ENCODE assay signal across 28 cellular contexts in genomic region chr11:37748641-37749040, GRCh38.
"Had no signal": no experiment of that assay in that cellular context is flagged by ENCODE, and none has a peak within 500 bp of the region (broad histone marks: within the 10 kb centered on the region; RNA-seq: fewer than 3 reads in every experiment).

No MANE protein-coding gene starts in this region.

- H3K27me3 Mint-ChIP-seq: activated CD4-positive, alpha-beta memory T cell treated with anti-CD3 and anti-CD28 coated beads, Interleukin-2, amount 10 ng/mL, durations not matched to agents 7 days and 5 days; activated CD4-positive, alpha-beta T cell treated with anti-CD3 and anti-CD28 coated beads for 36 hours; activated CD4-positive, alpha-beta T cell treated with anti-CD3 and anti-CD28 coated beads, Interleukin-2, amount 10 ng/mL, durations not matched to agents 24 days and 14 days; activated naive CD4-positive, alpha-beta T cell treated with anti-CD3 and anti-CD28 coated beads, Interleukin-2, amount 10 ng/mL, durations not matched to agents 7 days and 5 days; activated naive CD8-positive, alpha-beta T cell treated with anti-CD3 and anti-CD28 coated beads, Interleukin-2, amount 10 ng/mL, durations not matched to agents 7 days and 5 days; activated T-cell treated with anti-CD3 and anti-CD28 coated beads, Interleukin-2, amount 50 U/mL, for 24 hours; brain had no signal

- DNase-seq: activated CD4-positive, alpha-beta memory T cell treated with anti-CD3 and anti-CD28 coated beads, Interleukin-2, amount 10 ng/mL, durations not matched to agents 7 days and 5 days; activated CD4-positive, alpha-beta T cell treated with anti-CD3 and anti-CD28 coated beads for 36 hours; activated CD4-positive, alpha-beta T cell treated with anti-CD3 and anti-CD28 coated beads, Interleukin-2, amount 10 ng/mL, durations not matched to agents 24 days and 14 days; activated CD4-positive, CD25-positive, alpha-beta regulatory T cell; activated CD4-positive, CD25-positive, alpha-beta regulatory T cell treated with anti-CD3 and anti-CD28 coated beads, Interleukin-2, amount 50 U/mL, for 72 hours; activated CD8-positive, alpha-beta memory T cell treated with anti-CD3 and anti-CD28 coated beads, Interleukin-2, amount 50 U/mL, for 48 hours; activated gamma-delta T cell; activated naive CD4-positive, alpha-beta T cell; activated naive CD4-positive, alpha-beta T cell treated with anti-CD3 and anti-CD28 coated beads, Interleukin-2, amount 10 ng/mL, durations not matched to agents 7 days and 5 days; activated naive CD8-positive, alpha-beta T cell treated with anti-CD3 and anti-CD28 coated beads, Interleukin-2, amount 10 ng/mL, durations not matched to agents 7 days and 5 days; activated T-cell treated with anti-CD3 and anti-CD28 coated beads for 4 hours; activated T-cell treated with anti-CD3 and anti-CD28 coated beads, Interleukin-2, amount 50 U/mL, for 24 hours; activated T-cell treated with anti-CD3 and anti-CD28 coated beads, Interleukin-2, amount 50 U/mL, for 72 hours; central memory CD4-positive, alpha-beta T cell; cerebellar nuclear complex; colonic mucosa; effector CD8-positive, alpha-beta T cell; endodermal cell; gastrocnemius medialis; glutamatergic neuron; heart left ventricle; T-helper 1 cell; T-helper 2 cell had no signal

- H3K27ac ChIP-seq: cardiac muscle cell, colonic mucosa, foreskin keratinocyte, gastrocnemius medialis, heart left ventricle had no signal

- H3K4me1 ChIP-seq: colonic mucosa, gastrocnemius medialis, heart left ventricle had no signal

- H3K4me3 ChIP-seq: cardiac muscle cell, colonic mucosa, gastrocnemius medialis, heart left ventricle had no signal

- H3K4me1 Mint-ChIP-seq: activated CD4-positive, alpha-beta memory T cell treated with anti-CD3 and anti-CD28 coated beads, Interleukin-2, amount 10 ng/mL, durations not matched to agents 7 days and 5 days; activated CD4-positive, alpha-beta T cell treated with anti-CD3 and anti-CD28 coated beads for 36 hours; activated CD4-positive, alpha-beta T cell treated with anti-CD3 and anti-CD28 coated beads, Interleukin-2, amount 10 ng/mL, durations not matched to agents 24 days and 14 days; activated naive CD4-positive, alpha-beta T cell treated with anti-CD3 and anti-CD28 coated beads, Interleukin-2, amount 10 ng/mL, durations not matched to agents 7 days and 5 days; activated naive CD8-positive, alpha-beta T cell treated with anti-CD3 and anti-CD28 coated beads, Interleukin-2, amount 10 ng/mL, durations not matched to agents 7 days and 5 days; brain; endodermal cell had no signal

- H3K36me3 Mint-ChIP-seq: activated naive CD4-positive, alpha-beta T cell treated with anti-CD3 and anti-CD28 coated beads, Interleukin-2, amount 10 ng/mL, durations not matched to agents 7 days and 5 days; activated naive CD4-positive, alpha-beta T cell treated with anti-CD3 and anti-CD28 coated beads, Interleukin-2, amount 50 U/mL, for 72 hours; activated naive CD8-positive, alpha-beta T cell treated with anti-CD3 and anti-CD28 coated beads, Interleukin-2, amount 10 ng/mL, durations not matched to agents 7 days and 5 days; brain had no signal

- H3K9me3 ChIP-seq: colonic mucosa, gastrocnemius medialis had no signal

- H3K9me3 Mint-ChIP-seq: activated CD4-positive, alpha-beta T cell treated with anti-CD3 and anti-CD28 coated beads, Interleukin-2, amount 10 ng/mL, durations not matched to agents 24 days and 14 days had no signal

- H3K4me3 Mint-ChIP-seq: activated CD4-positive, alpha-beta memory T cell treated with anti-CD3 and anti-CD28 coated beads, Interleukin-2, amount 10 ng/mL, durations not matched to agents 7 days and 5 days; activated CD4-positive, alpha-beta T cell treated with anti-CD3 and anti-CD28 coated beads for 36 hours; activated CD4-positive, alpha-beta T cell treated with anti-CD3 and anti-CD28 coated beads, Interleukin-2, amount 10 ng/mL, durations not matched to agents 24 days and 14 days; activated naive CD4-positive, alpha-beta T cell treated with anti-CD3 and anti-CD28 coated beads, Interleukin-2, amount 10 ng/mL, durations not matched to agents 7 days and 5 days; activated naive CD8-positive, alpha-beta T cell treated with anti-CD3 and anti-CD28 coated beads, Interleukin-2, amount 10 ng/mL, durations not matched to agents 7 days and 5 days; activated T-cell treated with anti-CD3 and anti-CD28 coated beads, Interleukin-2, amount 50 U/mL, for 24 hours; activated T-cell treated with anti-CD3 and anti-CD28 coated beads, Interleukin-2, amount 50 U/mL, for 72 hours; brain; endodermal cell had no signal

- H3K27me3 ChIP-seq: cardiac muscle cell, colonic mucosa, foreskin keratinocyte, gastrocnemius medialis, heart left ventricle had no signal

- ATAC-seq: activated CD4-positive, alpha-beta T cell treated with anti-CD3 and anti-CD28 coated beads for 36 hours; activated naive CD4-positive, alpha-beta T cell treated with anti-CD3 and anti-CD28 coated beads, Interleukin-2, amount 50 U/mL, for 72 hours; activated T-cell treated with anti-CD3 and anti-CD28 coated beads, Interleukin-2, amount 50 U/mL, for 72 hours; esophagus mucosa; foreskin keratinocyte; gastrocnemius medialis; heart left ventricle had no signal

- H3K27ac Mint-ChIP-seq: activated CD4-positive, alpha-beta memory T cell treated with anti-CD3 and anti-CD28 coated beads, Interleukin-2, amount 10 ng/mL, durations not matched to agents 7 days and 5 days; activated CD4-positive, alpha-beta T cell treated with anti-CD3 and anti-CD28 coated beads for 36 hours; activated CD4-positive, alpha-beta T cell treated with anti-CD3 and anti-CD28 coated beads, Interleukin-2, amount 10 ng/mL, durations not matched to agents 24 days and 14 days; activated naive CD4-positive, alpha-beta T cell treated with anti-CD3 and anti-CD28 coated beads, Interleukin-2, amount 10 ng/mL, durations not matched to agents 7 days and 5 days; activated naive CD4-positive, alpha-beta T cell treated with anti-CD3 and anti-CD28 coated beads, Interleukin-2, amount 50 U/mL, for 72 hours; activated naive CD8-positive, alpha-beta T cell treated with anti-CD3 and anti-CD28 coated beads, Interleukin-2, amount 10 ng/mL, durations not matched to agents 7 days and 5 days; activated T-cell treated with anti-CD3 and anti-CD28 coated beads, Interleukin-2, amount 50 U/mL, for 24 hours; activated T-cell treated with anti-CD3 and anti-CD28 coated beads, Interleukin-2, amount 50 U/mL, for 72 hours; brain; endodermal cell had no signal

- H3K36me3 ChIP-seq: cardiac muscle cell, colonic mucosa, gastrocnemius medialis, heart left ventricle had no signal
